Comparison of ENCODE assay signal across 12 cellular contexts in the genomic region with DNA sequence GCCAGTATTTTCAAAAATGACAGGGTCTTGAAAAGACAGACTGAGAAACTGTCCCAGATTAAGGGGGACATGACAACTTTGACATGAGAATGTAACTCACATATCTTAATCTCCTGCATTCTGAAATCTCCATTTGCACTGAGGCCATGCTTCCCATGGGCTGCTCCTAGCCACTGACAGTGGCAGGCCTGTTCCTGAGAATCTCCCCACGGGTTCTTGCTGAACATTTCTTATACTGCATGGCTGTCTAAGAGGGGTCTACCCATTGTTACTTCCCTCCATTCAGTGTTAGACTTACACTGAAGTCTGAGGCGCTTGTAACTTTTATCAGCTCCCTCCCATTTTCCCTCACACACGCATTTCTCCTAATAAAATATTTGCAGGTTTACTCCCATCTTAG. TPM values are rescaled to one million over a fixed set of nuclear protein-coding genes. Genes with fewer than 3 reads are reported as not detected.
DNase-seq lines count a peak whose midpoint lies in the region; ATAC-seq, FAIRE-seq and TF ChIP-seq lines count a peak whose summit lies in the region.
"Had no signal": no experiment of that assay in that cellular context is flagged by ENCODE, and none has a peak within 500 bp of the region (broad histone marks: within the 10 kb centered on the region; RNA-seq: fewer than 3 reads in every experiment).

No MANE protein-coding gene starts in this region.

- H3K27me3 Mint-ChIP-seq in MCF 10A (ENCODE audit: insufficient read depth, unreplicated experiment) = no peaks in the 10 kb centered on the region
- peaks cover 33% of the 10 kb centered on the region for H3K27me3 Mint-ChIP-seq in endodermal cell (ENCODE audit: insufficient read depth)
- H3K27me3 Mint-ChIP-seq in stimulated activated naive CD8-positive, alpha-beta T cell treated with anti-CD3 and anti-CD28 coated beads, Interleukin-15, amount 100 ng/mL, for 72 hours = no peaks in the 10 kb centered on the region

- peak overlapping the region; percentile 27 for H3K27ac Mint-ChIP-seq in MCF 10A (ENCODE audit: low read depth, unreplicated experiment)
- H3K27ac Mint-ChIP-seq in endodermal cell = no peak overlapping the region
- peak overlapping the region in 1 of 2 donors; percentile 60 for H3K27ac Mint-ChIP-seq in stimulated activated naive CD8-positive, alpha-beta T cell treated with anti-CD3 and anti-CD28 coated beads, Interleukin-15, amount 100 ng/mL, for 72 hours

- H3K4me3 ChIP-seq in breast epithelium = no peak overlapping the region
- H3K4me3 ChIP-seq in OCI-LY3 (ENCODE audit: low read length) = peak overlapping the region; percentile 92
- H3K4me3 ChIP-seq in endodermal cell (ENCODE audit: low read length) = peak overlapping the region; percentile 90
- H3K4me3 ChIP-seq in adrenal gland = no peak overlapping the region
- no peak overlapping the region for H3K4me3 ChIP-seq in small intestine (ENCODE audit: low read depth in 1 of 2, low read length in 2 of 2)

- H3K4me1 Mint-ChIP-seq in MCF 10A (ENCODE audit: insufficient read depth, unreplicated experiment) = peaks cover 11% of the 10 kb centered on the region
- H3K4me1 Mint-ChIP-seq in endodermal cell = peaks cover 10% of the 10 kb centered on the region
- peaks cover 49% of the 10 kb centered on the region for H3K4me1 Mint-ChIP-seq in stimulated activated naive CD8-positive, alpha-beta T cell treated with anti-CD3 and anti-CD28 coated beads, Interleukin-15, amount 100 ng/mL, for 72 hours

- H3K4me1 ChIP-seq in breast epithelium (no peaks in the 10 kb centered on the region), OCI-LY3 (ENCODE audit: low read length) (peaks cover 31% of the 10 kb centered on the region), endodermal cell (ENCODE audit: control insufficient read depth, insufficient read depth, low read length) (peaks cover 2% of the 10 kb centered on the region), adrenal gland (replicated peaks in 1 of 2) (peaks cover 0 to 19% of the 10 kb centered on the region in 2 donors), small intestine (ENCODE audit: control insufficient read depth in 2 of 2, insufficient read depth in 1 of 2, low read depth in 1 of 2, low read length in 1 of 2) (no peaks in the 10 kb centered on the region)

- H3K27me3 ChIP-seq in breast epithelium (no peaks in the 10 kb centered on the region), OCI-LY3 (ENCODE audit: low read depth, low read length) (no peaks in the 10 kb centered on the region), endodermal cell (ENCODE audit: control insufficient read depth, insufficient read depth, low read length, poor library complexity, severe bottlenecking) (peaks cover 21% of the 10 kb centered on the region), adrenal gland (no peaks in the 10 kb centered on the region), small intestine (ENCODE audit: control insufficient read depth in 2 of 2, insufficient read depth in 2 of 2, low read length in 2 of 2) (no peaks in the 10 kb centered on the region)
- H3K27me3 ChIP-seq: left lung, vagina had no signal

- TF ChIP-seq CTCF in MCF 10A (IDR thresholded peaks at IDR 0.05; ENCODE audit: unreplicated experiment) (no peak), breast epithelium (IDR thresholded peaks at IDR 0.05) (no peak), OCI-LY3 (IDR thresholded peaks at IDR 0.05; ENCODE audit: low read depth, low read length) (no peak), endodermal cell (conservative IDR thresholded peaks at IDR 0.05) (no peak), adrenal gland (IDR thresholded peaks at IDR 0.05) (no peak)

- TF ChIP-seq POLR2A in breast epithelium (IDR thresholded peaks at IDR 0.05) = no peak
- TF ChIP-seq POLR2A in adrenal gland (IDR thresholded peaks at IDR 0.05) = no peak

- peaks cover 12% of the 10 kb centered on the region for H4K20me1 ChIP-seq in OCI-LY3 (ENCODE audit: insufficient read depth, low read length)

- no TSS peak for BruUV-seq in MCF 10A (replicated peaks; lab: Mats Ljungman, UMichigan)

- H3K79me2 ChIP-seq in OCI-LY3 (ENCODE audit: low read length) = peaks cover 67% of the 10 kb centered on the region

- H3K4me3 Mint-ChIP-seq in MCF 10A (ENCODE audit: unreplicated experiment) (peak overlapping the region; percentile 80), endodermal cell (peak overlapping the region; percentile 76)
- peak overlapping the region; percentile 57 to 94 for H3K4me3 Mint-ChIP-seq in stimulated activated naive CD8-positive, alpha-beta T cell treated with anti-CD3 and anti-CD28 coated beads, Interleukin-15, amount 100 ng/mL, for 72 hours

- intact Hi-C loops in MCF 10A (cut with micrococcal nuclease) = no loop called here
- intact Hi-C loops in breast epithelium (cut with DNase I; ENCODE audit: low total_unique reads) = no loop called here
- intact Hi-C loops in adrenal gland (cut with DNase I) = no loop called here

- H3K9ac ChIP-seq in OCI-LY3 (ENCODE audit: low read length) (peak overlapping the region; percentile 96), endodermal cell (ENCODE audit: extremely low read depth, low read length, poor library complexity, severe bottlenecking) (no peak overlapping the region)

- H3K36me3 ChIP-seq in breast epithelium = no peaks in the 10 kb centered on the region
- H3K36me3 ChIP-seq in OCI-LY3 (replicated peaks; ENCODE audit: low read depth, low read length) = peaks cover 40% of the 10 kb centered on the region
- peaks cover 29% of the 10 kb centered on the region for H3K36me3 ChIP-seq in endodermal cell (ENCODE audit: control insufficient read depth, insufficient read depth, low read length)
- H3K36me3 ChIP-seq in adrenal gland (replicated peaks in 1 of 2) = peaks cover 0 to 13% of the 10 kb centered on the region in 2 donors
- H3K36me3 ChIP-seq in small intestine (ENCODE audit: control insufficient read depth in 2 of 2, insufficient read depth in 2 of 2, low read length in 2 of 2) = no peaks in the 10 kb centered on the region

- peak overlapping the region; percentile 70 for H3K4me2 ChIP-seq in OCI-LY3 (ENCODE audit: low read length)

- H3K9me3 ChIP-seq in breast epithelium (no peaks in the 10 kb centered on the region), OCI-LY3 (ENCODE audit: insufficient read depth, low read length) (no peaks in the 10 kb centered on the region), endodermal cell (ENCODE audit: control insufficient read depth, low read length) (no peaks in the 10 kb centered on the region), adrenal gland (replicated peaks in 1 of 3) (no peaks in the 10 kb centered on the region), small intestine (ENCODE audit: control insufficient read depth, low read depth) (no peaks in the 10 kb centered on the region)
- H3K9me3 ChIP-seq: left lung, vagina had no signal

- WGBS in endodermal cell (ENCODE audit: insufficient coverage in 1 of 2, insufficient read length in 1 of 2), 2 experiments = 84 to 92% methylated on average over 2 to 3 of the region's 3 CpGs
- 77 to 91% (median 85%) methylated on average over 3 of the region's 3 CpGs for WGBS in adrenal gland, 4 donors
- 67 to 76% (median 71%) methylated on average over 3 of the region's 3 CpGs for WGBS in small intestine, 3 donors

- peaks cover 26% of the 10 kb centered on the region for H3K36me3 Mint-ChIP-seq in MCF 10A (ENCODE audit: insufficient read depth, unreplicated experiment)
- H3K36me3 Mint-ChIP-seq in endodermal cell (ENCODE audit: low read depth) = peaks cover 18% of the 10 kb centered on the region

- no peak overlapping the region for H2AFZ ChIP-seq in OCI-LY3 (ENCODE audit: low read depth, low read length)

- FAIRE-seq in small intestine (lab: Jason Lieb, UNC) = no peak

- POLR2A ChIA-PET in MCF 10A (lab: Yijun Ruan, JAX) = interaction anchor here (0.8 to 0.9 kb wide), 3 partner anchors 16 to 120 kb away, joined by 3 read pairs; no protein-coding TSS in a partner anchor

- DNase-seq in MCF 10A (ENCODE audit: unreplicated experiment) (no peak), breast epithelium (ENCODE audit: low spot score in 2 of 2) (no peak), endodermal cell (no peak), adrenal gland (no peak), small intestine (no peak)
- DNase-seq in stimulated activated naive CD8-positive, alpha-beta T cell treated with anti-CD3 and anti-CD28 coated beads, Interleukin-15, amount 100 ng/mL, for 72 hours = no peak
- DNase-seq: activated CD8-positive, alpha-beta memory T cell treated with anti-CD3 and anti-CD28 coated beads, Interleukin-2, amount 50 U/mL, for 4 hours; left lung; NCI-H446 treated with DMSO at 0.1 percent for 48 hours had no signal

- H3K9me3 Mint-ChIP-seq in MCF 10A (ENCODE audit: unreplicated experiment) (no peaks in the 10 kb centered on the region), endodermal cell (no peaks in the 10 kb centered on the region)
- H3K9me3 Mint-ChIP-seq in stimulated activated naive CD8-positive, alpha-beta T cell treated with anti-CD3 and anti-CD28 coated beads, Interleukin-15, amount 100 ng/mL, for 72 hours = peaks cover 0 to 4% of the 10 kb centered on the region in 2 donors

- CTCF ChIA-PET in MCF 10A (lab: Yijun Ruan, JAX) = interaction anchor here (2.3 kb wide), 1 partner anchor 10 kb away, joined by 10 read pairs; no protein-coding TSS in a partner anchor

- ATAC-seq in stimulated activated naive CD8-positive, alpha-beta T cell treated with anti-CD3 and anti-CD28 coated beads, Interleukin-15, amount 100 ng/mL, for 72 hours = no peak
- ATAC-seq in HG03354 (IDR thresholded peaks at IDR 0.05; ENCODE audit: poor library complexity, severe bottlenecking, unreplicated experiment) = no peak
- ATAC-seq: left lung had no signal

- no peak overlapping the region for H3K27ac ChIP-seq in breast epithelium
- H3K27ac ChIP-seq in OCI-LY3 (ENCODE audit: low read length) = no peak overlapping the region
- no peak overlapping the region for H3K27ac ChIP-seq in endodermal cell (ENCODE audit: low read depth, low read length)
- no peak overlapping the region for H3K27ac ChIP-seq in adrenal gland
- H3K27ac ChIP-seq in small intestine (ENCODE audit: low read depth in 1 of 2, low read length in 1 of 2) = no peak overlapping the region
- H3K27ac ChIP-seq: left lung, vagina had no signal

RNA-seq across cellular contexts. Expression of a gene that starts 1.5 kb away (rescaled TPM):
- total RNA-seq in MCF 10A (2022) (9.5 and 11.1 TPM in 2 replicates), breast epithelium (10 to 100 TPM; 18.9 to 31.2 (median 21.0) TPM), endodermal cell (10 to 100 TPM; 19.8 to 23.3 TPM), adrenal gland (10 to 100 TPM in 3 of 8 donors, 1 to 10 TPM in 5; 4.5 to 19.8 (median 8.9) TPM)
- polyA plus RNA-seq in endodermal cell (2013, experiment 1 of 2) = 18.6 TPM
- 21.0 TPM for polyA plus RNA-seq in endodermal cell (2013, experiment 2 of 2)
- polyA plus RNA-seq in adrenal gland (10 to 100 TPM in 2 of 3 donors, 1 to 10 TPM in 1; 6.4 to 31.5 (median 10.6) TPM), small intestine (1 to 10 TPM; 5.4 to 6.9 (median 5.7) TPM)

Comparison
In these comparisons a context has a peak if more than half of its experiments do, and no peak if none do; other contexts are left out.
1. H3K4me3 ChIP-seq: peak in OCI-LY3 (single experiment) and endodermal cell (single experiment); none in breast epithelium (0 of 3), adrenal gland (0 of 4) and small intestine (0 of 2).
2. Peak in every context shown above with its lines, with median percentiles within 50 percentile points of each other: H3K4me3 Mint-ChIP-seq.